ENCODE assay signal across 8 cellular contexts in genomic region chr2:8679827-8680731, GRCh38. TPM values are rescaled to one million over a fixed set of nuclear protein-coding genes. Genes with fewer than 3 reads are reported as not detected.
DNase-seq lines count a peak whose midpoint lies in the region; ATAC-seq, FAIRE-seq and TF ChIP-seq lines count a peak whose summit lies in the region.

No MANE protein-coding gene starts in this region.

- DNase-seq in activated T-cell treated with anti-CD3 and anti-CD28 coated beads, Interleukin-2, amount 50 U/mL, for 72 hours, result no peak
- DNase-seq in activated T-cell treated with anti-CD3 and anti-CD28 coated beads, Interleukin-2, amount 50 U/mL, for 48 hours, result no peak
- DNase-seq in NCI-H446 treated with DMSO at 0.1 percent for 48 hours (lab: John Stamatoyannopoulos, UW), result peak; percentile 84
- peak; percentile 10 for DNase-seq in MCF 10A (ENCODE audit: unreplicated experiment)
- DNase-seq in left lobe of liver (ENCODE audit: low spot score), result peak; percentile 96
- peak; percentile 76 for DNase-seq in superior temporal gyrus (ENCODE audit: extremely low spot score)
- no peak for DNase-seq in D721Med (ENCODE audit: insufficient read length, low spot score)

- CTCF ChIA-PET in MCF 10A (lab: Yijun Ruan, JAX), result interaction anchor here (0.6 to 1.9 kb wide), 6 partner anchors 12 to 1237 kb away, joined by 3 to 8 read pairs (median 3); no protein-coding TSS in a partner anchor

- H3K4me1 Mint-ChIP-seq in activated T-cell treated with anti-CD3 and anti-CD28 coated beads, Interleukin-2, amount 50 U/mL, for 72 hours (ENCODE audit: low read depth), result peaks cover 51% of the 10 kb centered on the region
- peaks cover 28% of the 10 kb centered on the region for H3K4me1 Mint-ChIP-seq in MCF 10A (ENCODE audit: insufficient read depth, unreplicated experiment)

- H3K9me3 Mint-ChIP-seq in activated T-cell treated with anti-CD3 and anti-CD28 coated beads, Interleukin-2, amount 50 U/mL, for 72 hours, result peaks cover 0 to 1% of the 10 kb centered on the region in 2 donors
- H3K9me3 Mint-ChIP-seq in MCF 10A (ENCODE audit: unreplicated experiment), result no peaks in the 10 kb centered on the region

- no peak for ATAC-seq in activated T-cell treated with anti-CD3 and anti-CD28 coated beads, Interleukin-2, amount 50 U/mL, for 72 hours (replicated peaks in 1 of 2)
- peak; percentile 33 for ATAC-seq in left lobe of liver
- no peak for ATAC-seq in GM21528 (IDR thresholded peaks at IDR 0.05; ENCODE audit: low FRiP score, unreplicated experiment)

- peak overlapping the region; percentile 99 for H3K4me3 Mint-ChIP-seq in activated T-cell treated with anti-CD3 and anti-CD28 coated beads, Interleukin-2, amount 50 U/mL, for 72 hours
- H3K4me3 Mint-ChIP-seq in MCF 10A (ENCODE audit: unreplicated experiment), result peak overlapping the region; percentile 74

- POLR2A ChIA-PET in MCF 10A (lab: Yijun Ruan, JAX), result interaction anchor here (0.7 to 1.5 kb wide), 6 partner anchors 10 to 988 kb away, joined by 3 to 4 read pairs (median 3); partner anchors contain the start of gene KIDINS220

- peaks cover 24% of the 10 kb centered on the region for H3K27me3 Mint-ChIP-seq in activated T-cell treated with anti-CD3 and anti-CD28 coated beads, Interleukin-2, amount 50 U/mL, for 72 hours (ENCODE audit: low read depth)
- no peaks in the 10 kb centered on the region for H3K27me3 Mint-ChIP-seq in MCF 10A (ENCODE audit: insufficient read depth, unreplicated experiment)

- H3K27ac Mint-ChIP-seq in activated T-cell treated with anti-CD3 and anti-CD28 coated beads, Interleukin-2, amount 50 U/mL, for 72 hours, result peak overlapping the region; percentile 92
- H3K27ac Mint-ChIP-seq in MCF 10A (ENCODE audit: low read depth, unreplicated experiment), result no peak overlapping the region

- intact Hi-C loops in MCF 10A (cut with micrococcal nuclease), result loop anchor here (10.0 kb wide), 1 partner anchor 985 kb away; no protein-coding TSS in a partner anchor

- peaks cover 24 to 25% of the 10 kb centered on the region in 2 donors for H3K36me3 Mint-ChIP-seq in activated T-cell treated with anti-CD3 and anti-CD28 coated beads, Interleukin-2, amount 50 U/mL, for 72 hours (ENCODE audit: insufficient read depth in 2 of 2)
- no peaks in the 10 kb centered on the region for H3K36me3 Mint-ChIP-seq in MCF 10A (ENCODE audit: insufficient read depth, unreplicated experiment)

- no peak for FAIRE-seq in D721Med (lab: Jason Lieb, UNC)

- BruUV-seq in MCF 10A (replicated peaks; lab: Mats Ljungman, UMichigan), result no TSS peak

- TF ChIP-seq CTCF in MCF 10A (IDR thresholded peaks at IDR 0.05; ENCODE audit: unreplicated experiment), result no peak
- TF ChIP-seq CTCF in D721Med (IDR thresholded peaks at IDR 0.05; ENCODE audit: insufficient read depth, missing control alignments), result no peak

RNA-seq across cellular contexts. Expression of gene ID2, which starts 1.8 kb away (rescaled TPM):
- total RNA-seq in activated T-cell treated with anti-CD3 and anti-CD28 coated beads, Interleukin-2, amount 50 U/mL, for 72 hours, result 100 to 1,000 TPM; 223 to 250 TPM
- 0.54 and 2.0 TPM in 2 replicates for total RNA-seq in MCF 10A (2022)
- 121 TPM for total RNA-seq in left lobe of liver

Comparison
In these comparisons a context has a peak if more than half of its experiments do, and no peak if none do; other contexts are left out.
1. DNase-seq: peak in NCI-H446 treated with DMSO at 0.1 percent for 48 hours (single experiment), MCF 10A (single experiment), left lobe of liver (single experiment) and superior temporal gyrus (single experiment); none in activated T-cell treated with anti-CD3 and anti-CD28 coated beads, Interleukin-2, amount 50 U/mL, for 72 hours (0 of 2), activated T-cell treated with anti-CD3 and anti-CD28 coated beads, Interleukin-2, amount 50 U/mL, for 48 hours (0 of 2) and D721Med (single experiment).
2. RNA of gene ID2, which starts 1.8 kb away (total RNA-seq): 223 to 250 TPM in activated T-cell treated with anti-CD3 and anti-CD28 coated beads, Interleukin-2, amount 50 U/mL, for 72 hours and 121 TPM in left lobe of liver (single experiment); 0.54 to 2.0 TPM in MCF 10A; every median in the first group is over 10 times any median in the second.